In the genomic region with DNA sequence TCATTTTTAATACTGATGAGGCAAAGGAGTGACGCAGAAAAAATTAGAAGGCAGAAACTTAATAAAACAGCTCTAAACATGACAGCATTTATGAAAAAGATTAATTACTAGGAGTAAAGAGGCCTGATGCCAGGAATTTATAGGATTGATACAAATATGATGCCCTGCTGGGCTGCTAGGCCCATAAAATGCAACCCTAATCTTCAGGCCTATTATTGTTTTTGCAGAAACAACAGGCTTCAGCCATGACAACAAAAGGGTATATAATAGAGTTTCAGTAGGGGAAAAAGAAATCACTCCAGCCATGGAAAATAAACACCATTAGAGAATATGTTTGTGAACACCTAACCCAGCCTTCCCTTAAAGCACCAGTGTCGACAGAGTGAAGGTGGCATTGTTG, we compare ENCODE assay signal across 16 cellular contexts. TPM values are rescaled to one million over a fixed set of nuclear protein-coding genes. Genes with fewer than 3 reads are reported as not detected.
"Had no signal": no experiment of that assay in that cellular context is flagged by ENCODE, and none has a peak within 500 bp of the region (broad histone marks: within the 10 kb centered on the region; RNA-seq: fewer than 3 reads in every experiment).

No MANE protein-coding gene starts in this region.

- H3K4me3 ChIP-seq: cardiac muscle cell, gastroesophageal sphincter, heart right ventricle, thoracic aorta had no signal

- DNase-seq: activated CD4-positive, alpha-beta T cell treated with anti-CD3 and anti-CD28 coated beads, Interleukin-2, amount 50 U/mL, for 48 hours; activated naive CD4-positive, alpha-beta T cell treated with anti-CD3 and anti-CD28 coated beads, Interleukin-2, amount 10 ng/mL, durations not matched to agents 7 days and 5 days; heart right ventricle; mesendoderm; natural killer cell; stimulated activated CD4-positive, alpha-beta T cell treated with anti-CD3 and anti-CD28 coated beads, Interleukin-1b, Interleukin-23, amount 100 ng/mL, for 48 hours; stimulated activated naive CD8-positive, alpha-beta T cell treated with anti-CD3 and anti-CD28 coated beads, Interleukin-15, amount 100 ng/mL, for 72 hours had no signal

- H3K27me3 ChIP-seq: cardiac muscle cell, neutrophil had no signal

- H3K9me3 ChIP-seq: gastroesophageal sphincter, heart right ventricle, neutrophil, thoracic aorta had no signal

- H3K27ac ChIP-seq: cardiac muscle cell, gastroesophageal sphincter, heart right ventricle, neutrophil, thoracic aorta had no signal

- H3K36me3 ChIP-seq: cardiac muscle cell, gastroesophageal sphincter, heart right ventricle, neutrophil, thoracic aorta had no signal

- H3K4me1 ChIP-seq: gastroesophageal sphincter, heart right ventricle had no signal

- ATAC-seq: gastroesophageal sphincter; heart right ventricle; natural killer cell; stimulated activated naive CD8-positive, alpha-beta T cell treated with anti-CD3 and anti-CD28 coated beads, Interleukin-15, amount 100 ng/mL, for 72 hours had no signal

RNA-seq across cellular contexts. Expression of gene OTX2, which starts 50.6 kb away (rescaled TPM):
- total RNA-seq: activated T-helper 17 cell treated with anti-CD3 and anti-CD28 coated beads, Interleukin-2, amount 50 U/mL, for 72 hours; gastroesophageal sphincter; heart right ventricle; lower leg skin; natural killer cell; renal cortical epithelial cell; thoracic aorta; ureter had no signal
- polyA plus RNA-seq: esophagus, heart right ventricle had no signal
